Comparison of ENCODE assay signal across 12 cellular contexts in the genomic region with DNA sequence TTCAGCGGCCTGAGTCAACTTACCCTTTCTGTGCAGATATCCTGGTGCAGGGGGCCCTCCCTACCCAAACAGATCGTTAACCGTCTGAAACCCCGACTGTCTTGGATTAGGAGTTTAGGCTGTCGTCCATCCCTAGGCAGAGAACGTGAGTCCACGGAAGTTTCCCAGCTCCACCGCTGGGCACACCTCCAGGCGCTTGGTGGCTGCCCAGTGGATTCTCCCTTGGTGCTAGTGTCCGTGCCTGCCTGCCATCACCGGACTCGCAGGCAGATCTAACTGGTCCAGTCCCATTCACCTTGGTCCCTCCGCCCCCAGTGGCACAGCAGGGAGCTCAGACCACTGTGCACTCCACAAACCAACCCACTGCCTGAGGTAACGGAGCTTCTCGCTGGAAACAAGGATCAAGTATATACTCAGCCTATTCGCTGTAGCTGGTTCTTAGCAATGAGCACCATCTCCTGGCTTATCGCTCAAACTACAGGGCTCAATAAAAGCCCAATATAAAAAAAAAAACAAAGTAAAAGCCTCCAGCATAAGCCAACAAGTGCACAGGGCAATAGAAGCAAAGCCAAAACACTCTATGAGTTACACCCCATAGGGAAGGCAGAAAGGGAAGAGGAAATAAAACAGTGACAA.
DNase-seq lines count a peak whose midpoint lies in the region; ATAC-seq and TF ChIP-seq lines count a peak whose summit lies in the region.
"Had no signal": no experiment of that assay in that cellular context is flagged by ENCODE, and none has a peak within 500 bp of the region (broad histone marks: within the 10 kb centered on the region; RNA-seq: fewer than 3 reads in every experiment).

No MANE protein-coding gene starts in this region.

- H3F3A ChIP-seq in OCI-LY1 (ENCODE audit: insufficient read depth, low read length) = no peaks in the 10 kb centered on the region

- H3K9me2 ChIP-seq in OCI-LY1 (ENCODE audit: low read depth, low read length) = no peaks in the 10 kb centered on the region

- H3K4me2 ChIP-seq in OCI-LY1 (ENCODE audit: low read length) = no peak overlapping the region

- intact Hi-C loops in Right ventricle myocardium inferior (cut with DNase I) (loop anchor here (10.0 kb wide), 1 partner anchor 507 kb away; no protein-coding TSS in a partner anchor), cardiac septum (cut with DNase I) (no loop called here), upper lobe of right lung (cut with DNase I) (no loop called here)

- H3K4me3 ChIP-seq in OCI-LY1 (ENCODE audit: low read depth, low read length, poor library complexity, severe bottlenecking) = no peak overlapping the region
- no peak overlapping the region for H3K4me3 ChIP-seq in foreskin fibroblast (ENCODE audit: low read depth in 1 of 2, low read length in 2 of 2)
- H3K4me3 ChIP-seq in upper lobe of right lung = no peak overlapping the region
- H3K4me3 ChIP-seq: ascending aorta, gastroesophageal sphincter, testis had no signal

- H4K20me1 ChIP-seq in OCI-LY1 (ENCODE audit: insufficient read depth, low read length) = no peaks in the 10 kb centered on the region

- H3K36me3 ChIP-seq in OCI-LY1 (ENCODE audit: insufficient read depth, low read length) = no peaks in the 10 kb centered on the region
- H3K36me3 ChIP-seq in upper lobe of right lung = no peaks in the 10 kb centered on the region
- H3K36me3 ChIP-seq: ascending aorta, gastroesophageal sphincter had no signal

- H3K27ac ChIP-seq in OCI-LY1 (ENCODE audit: low read depth, low read length, poor library complexity, severe bottlenecking) = no peak overlapping the region
- H3K27ac ChIP-seq in upper lobe of right lung = no peak overlapping the region
- H3K27ac ChIP-seq: ascending aorta, gastroesophageal sphincter, testis had no signal

- peak; percentile 71 for ATAC-seq in Right ventricle myocardium inferior
- peak; percentile 66 for ATAC-seq in upper lobe of right lung
- ATAC-seq: gastroesophageal sphincter had no signal

- TF ChIP-seq CTCF in OCI-LY1 (IDR thresholded peaks at IDR 0.05; ENCODE audit: low read length) (peak; percentile 40), foreskin fibroblast (IDR thresholded peaks at IDR 0.05; ENCODE audit: low read depth, low read length) (peak; percentile 42), upper lobe of right lung (IDR thresholded peaks at IDR 0.05) (peak; percentile 27)

- no peaks in the 10 kb centered on the region for H3K9me3 ChIP-seq in OCI-LY1 (ENCODE audit: low read length)
- no peaks in the 10 kb centered on the region for H3K9me3 ChIP-seq in upper lobe of right lung
- H3K9me3 ChIP-seq: ascending aorta, gastroesophageal sphincter, testis had no signal

- no peak overlapping the region for H3K9ac ChIP-seq in OCI-LY1 (ENCODE audit: low read length)

- no peak for DNase-seq in Right ventricle myocardium inferior (ENCODE audit: missing footprints)
- no peak for DNase-seq in cardiac septum (ENCODE audit: low spot score)
- peak; percentile 41 to 72 for DNase-seq in foreskin fibroblast
- DNase-seq in upper lobe of right lung = no peak
- DNase-seq in SW 1271 (lab: John Stamatoyannopoulos, UW) = no peak
- no peak for DNase-seq in cerebellar nuclear complex (lab: John Stamatoyannopoulos, UW)
- no peak for DNase-seq in stimulated activated CD4-positive, alpha-beta T cell treated with anti-CD3 and anti-CD28 coated beads, Interleukin-4, amount 100 ng/mL, for 4 hours
- DNase-seq: activated B cell treated with CpG ODN at 0.5 μM for 24 hours, testis had no signal

- H3K27me3 ChIP-seq in OCI-LY1 (ENCODE audit: insufficient read depth, low read length) = no peaks in the 10 kb centered on the region
- H3K27me3 ChIP-seq in upper lobe of right lung = no peaks in the 10 kb centered on the region
- H3K27me3 ChIP-seq: ascending aorta, gastroesophageal sphincter, testis had no signal

- no peak overlapping the region for H2AFZ ChIP-seq in OCI-LY1 (ENCODE audit: low read length)

- no peaks in the 10 kb centered on the region for H3K79me2 ChIP-seq in OCI-LY1 (ENCODE audit: insufficient read depth, low read length)

- no peaks in the 10 kb centered on the region for H3K4me1 ChIP-seq in OCI-LY1 (ENCODE audit: insufficient read depth, low read length, severe bottlenecking)
- H3K4me1 ChIP-seq in upper lobe of right lung = no peaks in the 10 kb centered on the region
- H3K4me1 ChIP-seq: ascending aorta, gastroesophageal sphincter, testis had no signal

Comparison
In these comparisons a context has a peak if more than half of its experiments do, and no peak if none do; other contexts are left out.
1. DNase-seq: peak in foreskin fibroblast (2 of 2); none in Right ventricle myocardium inferior (single experiment), cardiac septum (single experiment), upper lobe of right lung (single experiment), SW 1271 (0 of 2), cerebellar nuclear complex (0 of 2) and stimulated activated CD4-positive, alpha-beta T cell treated with anti-CD3 and anti-CD28 coated beads, Interleukin-4, amount 100 ng/mL, for 4 hours (0 of 2).
2. Peak in every context shown above with its lines, with median percentiles within 50 percentile points of each other: CTCF ChIP-seq.